ENCODE assay signal across 9 cellular contexts in the genomic region with DNA sequence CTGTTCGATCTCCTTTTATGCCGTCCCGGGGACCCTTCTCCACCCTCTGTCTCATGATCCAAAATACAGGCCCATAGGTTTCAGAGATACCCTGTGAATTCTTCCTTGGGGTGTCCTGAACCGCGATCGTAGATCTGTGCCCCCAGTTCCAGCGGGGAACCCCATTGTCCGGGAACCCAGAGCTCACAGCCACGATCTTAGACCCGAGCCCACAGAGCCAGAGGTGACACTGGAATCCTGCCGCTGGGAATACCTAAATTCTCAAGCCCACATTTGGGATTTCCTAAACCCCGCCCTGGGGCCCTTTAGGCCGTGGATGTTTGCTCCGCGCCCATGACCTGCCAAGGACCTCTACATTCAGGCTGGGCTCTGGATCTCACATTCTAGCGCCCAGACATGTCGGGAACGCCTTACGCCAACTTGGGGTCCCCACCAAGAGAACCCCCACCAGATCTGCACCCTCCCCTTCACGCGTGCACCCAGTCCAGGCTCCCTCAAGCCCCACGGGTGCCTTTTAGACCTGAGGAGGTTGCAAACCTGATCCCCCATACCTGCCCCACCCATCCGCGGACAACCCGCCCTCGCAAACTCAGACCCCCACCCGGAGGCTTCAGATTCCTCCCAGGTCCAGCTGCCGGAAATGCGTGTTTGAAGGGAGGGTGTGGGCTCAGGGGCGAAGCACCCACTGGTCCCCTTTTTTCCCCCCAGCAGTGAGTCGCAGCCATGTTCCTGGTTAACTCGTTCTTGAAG. TPM values are rescaled to one million over a fixed set of nuclear protein-coding genes. Genes with fewer than 3 reads are reported as not detected.
A peak's percentile ranks its signal among the peaks of the same experiment; 100 is the strongest.
DNase-seq lines count a peak whose midpoint lies in the region; ATAC-seq, FAIRE-seq and TF ChIP-seq lines count a peak whose summit lies in the region.
"Had no signal": no experiment of that assay in that cellular context is flagged by ENCODE, and none has a peak within 500 bp of the region (broad histone marks: within the 10 kb centered on the region; RNA-seq: fewer than 3 reads in every experiment).

No MANE protein-coding gene starts in this region.

- peak overlapping the region; percentile 82 for H2AFZ ChIP-seq in DND-41 (ENCODE audit: low read depth, low read length)
- H2AFZ ChIP-seq in endothelial cell of umbilical vein (ENCODE audit: low read depth, low read length) = peak overlapping the region; percentile 30

- peak overlapping the region; percentile 77 for H3K4me2 ChIP-seq in DND-41 (ENCODE audit: insufficient read depth, low read length)
- peak overlapping the region; percentile 84 for H3K4me2 ChIP-seq in endothelial cell of umbilical vein (ENCODE audit: insufficient read depth, low read length)

- peaks cover 37% of the 10 kb centered on the region for H3K4me1 Mint-ChIP-seq in stimulated activated naive CD8-positive, alpha-beta T cell treated with anti-CD3 and anti-CD28 coated beads, Interleukin-15, amount 100 ng/mL, for 72 hours

- dilution Hi-C loops in endothelial cell of umbilical vein (cut with MboI; ENCODE audit: extremely low pct_ligation_motif_present, low sequenced_read_pairs) = no loop called here

- H4K20me1 ChIP-seq in DND-41 (ENCODE audit: insufficient read depth, low read length) (peaks cover 14% of the 10 kb centered on the region), endothelial cell of umbilical vein (replicated peaks; ENCODE audit: control insufficient read depth, extremely low read depth, insufficient read depth, low read length) (no peaks in the 10 kb centered on the region)

- H3K27me3 ChIP-seq in DND-41 (ENCODE audit: insufficient read depth, low read length, poor library complexity) = no peaks in the 10 kb centered on the region
- H3K27me3 ChIP-seq in HAP-1 (ENCODE audit: low read depth) = no peaks in the 10 kb centered on the region
- H3K27me3 ChIP-seq in endothelial cell of umbilical vein (ENCODE audit: control insufficient read depth in 2 of 2, insufficient read depth in 2 of 2, low read length in 2 of 2) = no peaks in the 10 kb centered on the region

- H3K79me2 ChIP-seq in DND-41 (ENCODE audit: insufficient read depth, low read length) = peaks cover 24% of the 10 kb centered on the region
- H3K79me2 ChIP-seq in endothelial cell of umbilical vein (ENCODE audit: control insufficient read depth, insufficient read depth, low read length) = peaks cover 21% of the 10 kb centered on the region

- peaks cover 22% of the 10 kb centered on the region for H3K4me1 ChIP-seq in DND-41 (ENCODE audit: insufficient read depth, low read length)
- H3K4me1 ChIP-seq in HAP-1 = peaks cover 4% of the 10 kb centered on the region
- H3K4me1 ChIP-seq in endothelial cell of umbilical vein (ENCODE audit: control insufficient read depth, extremely low read depth, insufficient read depth, low read length) = peaks cover 20% of the 10 kb centered on the region
- H3K4me1 ChIP-seq in mesodermal cell (ENCODE audit: control insufficient read depth, insufficient read depth, low read length, poor library complexity, severe bottlenecking) = peaks cover 17% of the 10 kb centered on the region

- TF ChIP-seq CTCF in DND-41 (IDR thresholded peaks at IDR 0.05; ENCODE audit: borderline replicate concordance, extremely low read depth, low read length, poor library complexity, severe bottlenecking) = no peak
- TF ChIP-seq CTCF in endothelial cell of umbilical vein (IDR thresholded peaks at IDR 0.05; ENCODE audit: extremely low read depth in 1 of 2, insufficient read depth in 1 of 2, low read depth in 1 of 2, low read length in 2 of 2) = no peak

- peaks cover 16% of the 10 kb centered on the region for H3K27me3 Mint-ChIP-seq in stimulated activated naive CD8-positive, alpha-beta T cell treated with anti-CD3 and anti-CD28 coated beads, Interleukin-15, amount 100 ng/mL, for 72 hours

- 0% methylated on average over 21 to 27 of the region's 32 CpGs for WGBS in mesodermal cell (ENCODE audit: insufficient coverage in 2 of 2), 2 experiments

- CTCF ChIA-PET in endothelial cell of umbilical vein (lab: Charles Lee) = interaction anchor here (1.0 to 2.1 kb wide), 4 partner anchors 10 to 80 kb away, joined by 4 to 18 read pairs (median 6); no protein-coding TSS in a partner anchor

- no peak for FAIRE-seq in endothelial cell of umbilical vein (lab: Jason Lieb, UNC)

- BruUV-seq in endothelial cell of umbilical vein (replicated peaks; lab: Mats Ljungman, UMichigan) = TSS peak; percentile 96

- H3K27ac ChIP-seq in DND-41 (ENCODE audit: low read length) (peak overlapping the region; percentile 87), endothelial cell of umbilical vein (ENCODE audit: insufficient read depth, low read depth, low read length) (peak overlapping the region; percentile 91), mesodermal cell (ENCODE audit: low read depth, low read length, severe bottlenecking) (peak overlapping the region; percentile 88)

- H3K9me3 ChIP-seq in DND-41 (ENCODE audit: insufficient read depth, low read length, severe bottlenecking) (no peaks in the 10 kb centered on the region), HAP-1 (no peaks in the 10 kb centered on the region), endothelial cell of umbilical vein (replicated peaks; ENCODE audit: control insufficient read depth, insufficient read depth, low read length) (no peaks in the 10 kb centered on the region), mesodermal cell (ENCODE audit: control insufficient read depth, low read length) (no peaks in the 10 kb centered on the region)

- H3K4me3 Mint-ChIP-seq in stimulated activated naive CD8-positive, alpha-beta T cell treated with anti-CD3 and anti-CD28 coated beads, Interleukin-15, amount 100 ng/mL, for 72 hours = peak overlapping the region; percentile 98

- in situ Hi-C loops in HAP-1 (cut with MboI; ENCODE audit: low sequenced_read_pairs) = no loop called here

- peaks cover 0 to 5% of the 10 kb centered on the region in 2 donors for H3K9me3 Mint-ChIP-seq in stimulated activated naive CD8-positive, alpha-beta T cell treated with anti-CD3 and anti-CD28 coated beads, Interleukin-15, amount 100 ng/mL, for 72 hours

- intact Hi-C loops in endothelial cell of umbilical vein (cut with micrococcal nuclease) = loop anchor here (1.0 kb wide), 3 partner anchors 11 to 25 kb away; partner anchors contain the start of gene TBCB

- ATAC-seq in DND-41 (ENCODE audit: insufficient read depth, low read depth) (peak; percentile 38), GM21576 (IDR thresholded peaks at IDR 0.05; ENCODE audit: unreplicated experiment) (no peak)
- peak; percentile 49 for ATAC-seq in stimulated activated naive CD8-positive, alpha-beta T cell treated with anti-CD3 and anti-CD28 coated beads, Interleukin-15, amount 100 ng/mL, for 72 hours

- no peaks in the 10 kb centered on the region for H3K9me1 ChIP-seq in endothelial cell of umbilical vein (replicated peaks; ENCODE audit: control insufficient read depth, extremely low read depth, insufficient read depth, low read length)

- H3K4me3 ChIP-seq in DND-41 (ENCODE audit: low read depth in 1 of 2, low read length in 2 of 2) (peak overlapping the region; percentile 75 to 80), HAP-1 (peak overlapping the region; percentile 98), endothelial cell of umbilical vein (replicated peaks in 1 of 3; ENCODE audit: insufficient read depth in 1 of 3, low read depth in 1 of 3, low read length in 3 of 3) (peak overlapping the region; percentile 89 to 97 (median 91)), mesodermal cell (ENCODE audit: extremely low read depth, insufficient read depth, low read length, poor library complexity, severe bottlenecking) (peak overlapping the region; percentile 100)

- H3K36me3 ChIP-seq in DND-41 (ENCODE audit: insufficient read depth, low read length) (peaks cover 30% of the 10 kb centered on the region), HAP-1 (replicated peaks) (peaks cover 25% of the 10 kb centered on the region), endothelial cell of umbilical vein (ENCODE audit: control insufficient read depth in 2 of 2, extremely low read depth in 1 of 2, insufficient read depth in 2 of 2, low read length in 2 of 2) (peaks cover 12 to 18% of the 10 kb centered on the region in 2 experiments), mesodermal cell (ENCODE audit: control insufficient read depth, insufficient read depth, low read length) (peaks cover 38% of the 10 kb centered on the region)

- POLR2A ChIA-PET in endothelial cell of umbilical vein (lab: Charles Lee) = interaction anchor here (1.4 kb wide), 1 partner anchor 12 kb away, joined by 3 read pairs; no protein-coding TSS in a partner anchor

- peak; percentile 1 for TF ChIP-seq POLR2A in endothelial cell of umbilical vein (IDR thresholded peaks at IDR 0.05; ENCODE audit: low read depth, low read length)

- DNase-seq in DND-41 = peak; percentile 74
- peak; percentile 51 to 81 for DNase-seq in HAP-1 (ENCODE audit: low spot score in 2 of 2)
- peak; percentile 95 for DNase-seq in NCI-H345 (lab: John Stamatoyannopoulos, UW)
- peak; percentile 49 to 62 for DNase-seq in activated CD4-positive, alpha-beta T cell treated with anti-CD3 and anti-CD28 coated beads, Interleukin-2, amount 50 U/mL, for 48 hours
- peak; percentile 50 for DNase-seq in endothelial cell of umbilical vein (ENCODE audit: low read depth, low spot score)
- peak; percentile 57 to 64 for DNase-seq in stimulated activated naive CD8-positive, alpha-beta T cell treated with anti-CD3 and anti-CD28 coated beads, Interleukin-15, amount 100 ng/mL, for 72 hours

- peak overlapping the region; percentile 83 for H3K9ac ChIP-seq in DND-41 (ENCODE audit: low read depth, low read length)
- H3K9ac ChIP-seq in endothelial cell of umbilical vein (replicated peaks; ENCODE audit: extremely low read depth, insufficient read depth, low read length) = peak overlapping the region; percentile 99

- H3K27ac Mint-ChIP-seq in stimulated activated naive CD8-positive, alpha-beta T cell treated with anti-CD3 and anti-CD28 coated beads, Interleukin-15, amount 100 ng/mL, for 72 hours = peak overlapping the region; percentile 95 to 96

RNA-seq across cellular contexts. Expression of gene CAPNS1, which starts 0.6 kb away (rescaled TPM):
- 722 and 777 TPM in 2 replicates for total RNA-seq in endothelial cell of umbilical vein
- polyA plus RNA-seq in endothelial cell of umbilical vein = 1,095 and 1,235 TPM in 2 replicates
- 597 and 686 TPM in 2 replicates for polyA plus RNA-seq in endothelial cell of umbilical vein (2011; cell fraction: cytosol; rRNA removed)
- polyA plus RNA-seq in endothelial cell of umbilical vein (2011; cell fraction: nucleus; rRNA removed) = 283 and 291 TPM in 2 replicates
- polyA plus RNA-seq in endothelial cell of umbilical vein (2012) = 944 and 949 TPM in 2 replicates
- polyA minus RNA-seq in endothelial cell of umbilical vein = 761 and 795 TPM in 2 replicates
- polyA minus RNA-seq in endothelial cell of umbilical vein (2011; cell fraction: cytosol; rRNA and poly(A)+ RNA removed) = 344 TPM
- 98.2 and 103 TPM in 2 replicates for polyA minus RNA-seq in endothelial cell of umbilical vein (2011; cell fraction: nucleus; rRNA and poly(A)+ RNA removed)
- 761 TPM for polyA plus RNA-seq in mesodermal cell (2013, experiment 1 of 2)
- 703 TPM for polyA plus RNA-seq in mesodermal cell (2013, experiment 2 of 2)

RNA-seq across cellular contexts. Expression of gene COX7A1, which starts 11.8 kb away (rescaled TPM):
- 26.8 and 35.2 TPM in 2 replicates for total RNA-seq in endothelial cell of umbilical vein
- 10.6 and 11.6 TPM in 2 replicates for polyA plus RNA-seq in endothelial cell of umbilical vein
- 9.1 and 10.2 TPM in 2 replicates for polyA plus RNA-seq in endothelial cell of umbilical vein (2011; cell fraction: cytosol; rRNA removed)
- polyA plus RNA-seq in endothelial cell of umbilical vein (2011; cell fraction: nucleus; rRNA removed) = 2.4 and 3.4 TPM in 2 replicates
- 23.4 and 38.0 TPM in 2 replicates for polyA plus RNA-seq in endothelial cell of umbilical vein (2012)
- 15.8 and 33.2 TPM in 2 replicates for polyA minus RNA-seq in endothelial cell of umbilical vein
- polyA minus RNA-seq in endothelial cell of umbilical vein (2011; cell fraction: cytosol; rRNA and poly(A)+ RNA removed) = not detected
- polyA minus RNA-seq in endothelial cell of umbilical vein (2011; cell fraction: nucleus; rRNA and poly(A)+ RNA removed) = 1.1 TPM in 1 of 2 replicates, not detected in the other
- polyA plus RNA-seq in mesodermal cell (2013, experiment 1 of 2) = not detected
- polyA plus RNA-seq in mesodermal cell (2013, experiment 2 of 2) = not detected

RNA-seq across cellular contexts. Expression of gene TBCB, which starts 25.2 kb away (rescaled TPM):
- 178 and 190 TPM in 2 replicates for total RNA-seq in endothelial cell of umbilical vein
- polyA plus RNA-seq in endothelial cell of umbilical vein = 363 and 364 TPM in 2 replicates
- 252 and 263 TPM in 2 replicates for polyA plus RNA-seq in endothelial cell of umbilical vein (2011; cell fraction: cytosol; rRNA removed)
- 142 and 143 TPM in 2 replicates for polyA plus RNA-seq in endothelial cell of umbilical vein (2011; cell fraction: nucleus; rRNA removed)
- 295 and 325 TPM in 2 replicates for polyA plus RNA-seq in endothelial cell of umbilical vein (2012)
- polyA minus RNA-seq in endothelial cell of umbilical vein = 134 and 161 TPM in 2 replicates
- 60.9 TPM for polyA minus RNA-seq in endothelial cell of umbilical vein (2011; cell fraction: cytosol; rRNA and poly(A)+ RNA removed)
- polyA minus RNA-seq in endothelial cell of umbilical vein (2011; cell fraction: nucleus; rRNA and poly(A)+ RNA removed) = 25.8 and 27.2 TPM in 2 replicates
- polyA plus RNA-seq in mesodermal cell (2013, experiment 1 of 2) = 216 TPM
- 201 TPM for polyA plus RNA-seq in mesodermal cell (2013, experiment 2 of 2)

RNA-seq across cellular contexts. Expression of gene POLR2I, which starts 25.8 kb away (rescaled TPM):
- 63.3 and 64.8 TPM in 2 replicates for total RNA-seq in endothelial cell of umbilical vein
- polyA plus RNA-seq in endothelial cell of umbilical vein = 53.0 and 89.7 TPM in 2 replicates
- 48.2 and 76.5 TPM in 2 replicates for polyA plus RNA-seq in endothelial cell of umbilical vein (2011; cell fraction: cytosol; rRNA removed)
- polyA plus RNA-seq in endothelial cell of umbilical vein (2011; cell fraction: nucleus; rRNA removed) = 21.2 and 24.8 TPM in 2 replicates
- 118 and 122 TPM in 2 replicates for polyA plus RNA-seq in endothelial cell of umbilical vein (2012)
- polyA minus RNA-seq in endothelial cell of umbilical vein = 92.3 and 118 TPM in 2 replicates
- polyA minus RNA-seq in endothelial cell of umbilical vein (2011; cell fraction: cytosol; rRNA and poly(A)+ RNA removed) = 159 TPM
- 22.9 and 27.1 TPM in 2 replicates for polyA minus RNA-seq in endothelial cell of umbilical vein (2011; cell fraction: nucleus; rRNA and poly(A)+ RNA removed)
- 94.6 TPM for polyA plus RNA-seq in mesodermal cell (2013, experiment 1 of 2)
- polyA plus RNA-seq in mesodermal cell (2013, experiment 2 of 2) = 93.8 TPM

RNA-seq across cellular contexts. Expression of gene OVOL3, which starts 29.5 kb away (rescaled TPM):
- total RNA-seq in endothelial cell of umbilical vein = not detected in 2 replicates
- polyA plus RNA-seq in endothelial cell of umbilical vein = not detected in 2 replicates
- not detected in 2 replicates for polyA plus RNA-seq in endothelial cell of umbilical vein (2011; cell fraction: cytosol; rRNA removed)
- not detected in 2 replicates for polyA plus RNA-seq in endothelial cell of umbilical vein (2011; cell fraction: nucleus; rRNA removed)
- not detected in 2 replicates for polyA plus RNA-seq in endothelial cell of umbilical vein (2012)
- not detected in 2 replicates for polyA minus RNA-seq in endothelial cell of umbilical vein
- not detected for polyA minus RNA-seq in endothelial cell of umbilical vein (2011; cell fraction: cytosol; rRNA and poly(A)+ RNA removed)
- polyA minus RNA-seq in endothelial cell of umbilical vein (2011; cell fraction: nucleus; rRNA and poly(A)+ RNA removed) = not detected in 2 replicates
- not detected for polyA plus RNA-seq in mesodermal cell (2013, experiment 1 of 2)
- polyA plus RNA-seq in mesodermal cell (2013, experiment 2 of 2) = not detected
- total RNA-seq: dermis microvascular lymphatic vessel endothelial cell had no signal
